Comparison of ENCODE assay signal across 18 cellular contexts in the genomic region with DNA sequence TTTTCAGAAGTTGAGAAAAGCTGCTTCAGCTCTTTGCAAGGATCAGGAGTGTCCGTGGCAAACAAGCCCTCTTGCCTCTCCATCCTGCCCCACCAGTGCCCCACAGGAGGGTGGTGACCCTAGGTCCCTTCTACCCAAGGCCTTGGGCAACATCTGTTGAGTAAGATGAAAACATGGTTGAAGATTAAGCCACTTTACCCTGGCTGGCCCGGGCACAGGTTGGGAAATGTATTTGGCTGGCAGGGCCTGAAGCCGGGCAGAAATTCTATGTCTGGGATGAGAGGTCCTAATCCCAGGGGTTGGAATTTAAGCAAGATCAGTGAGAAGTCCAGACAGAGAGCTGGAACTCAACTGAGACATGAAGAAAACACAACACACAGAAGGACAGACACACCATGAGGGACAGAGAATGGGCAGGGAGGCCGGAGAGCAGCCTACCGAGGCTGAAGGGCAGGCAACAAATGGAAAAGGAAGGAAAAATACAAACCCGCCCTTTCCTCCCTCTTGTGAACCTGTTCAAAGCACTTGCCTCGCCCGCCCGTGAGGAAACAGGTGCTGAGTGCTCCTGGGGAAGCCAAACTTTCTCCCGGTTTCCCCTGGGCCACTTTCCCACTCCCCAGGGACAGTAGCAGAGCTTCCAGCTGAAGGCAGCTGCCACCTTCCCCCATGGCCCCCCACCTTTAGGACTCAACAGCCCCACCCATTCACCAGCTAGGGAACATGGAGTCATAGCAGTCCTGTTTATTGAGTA.
DNase-seq lines count a peak whose midpoint lies in the region; ATAC-seq, FAIRE-seq and TF ChIP-seq lines count a peak whose summit lies in the region.
"Had no signal": no experiment of that assay in that cellular context is flagged by ENCODE, and none has a peak within 500 bp of the region (broad histone marks: within the 10 kb centered on the region; RNA-seq: fewer than 3 reads in every experiment).

No MANE protein-coding gene starts in this region.

- H3K9me3 ChIP-seq in pancreas (no peaks in the 10 kb centered on the region), upper lobe of right lung (no peaks in the 10 kb centered on the region), SJCRH30 (replicated peaks) (no peaks in the 10 kb centered on the region)

- CTCF ChIA-PET in activated CD4-positive, alpha-beta T cell treated with anti-CD3 and anti-CD28 coated beads, Interleukin-2, amount 10 ng/mL, durations not matched to agents 7 days and 5 days (lab: Charles Lee) = no interaction called here

- H3K4me1 Mint-ChIP-seq in activated CD4-positive, alpha-beta T cell treated with anti-CD3 and anti-CD28 coated beads, Interleukin-2, amount 10 ng/mL, durations not matched to agents 7 days and 5 days = no peaks in the 10 kb centered on the region
- H3K4me1 Mint-ChIP-seq: activated naive CD4-positive, alpha-beta T cell treated with anti-CD3 and anti-CD28 coated beads, Interleukin-2, amount 10 ng/mL, durations not matched to agents 7 days and 5 days; CD4-positive, CD25-positive, alpha-beta regulatory T cell had no signal

- H3K9me3 Mint-ChIP-seq in activated CD4-positive, alpha-beta T cell treated with anti-CD3 and anti-CD28 coated beads, Interleukin-2, amount 10 ng/mL, durations not matched to agents 7 days and 5 days = no peaks in the 10 kb centered on the region
- H3K9me3 Mint-ChIP-seq: activated naive CD4-positive, alpha-beta T cell treated with anti-CD3 and anti-CD28 coated beads, Interleukin-2, amount 10 ng/mL, durations not matched to agents 7 days and 5 days; CD4-positive, CD25-positive, alpha-beta regulatory T cell; neural progenitor cell had no signal

- DNase-seq in DMS153 (lab: John Stamatoyannopoulos, UW) (peak; percentile 13), DMS153 treated with DMSO at 0.1 percent for 48 hours (lab: John Stamatoyannopoulos, UW; ENCODE audit: unreplicated experiment) (no peak), Right ventricle myocardium superior (peak; percentile 54), pancreas (peak in 1 of 6 donors; percentile 32), upper lobe of right lung (peak; percentile 84), SJCRH30 (no peak)
- DNase-seq in activated CD4-positive, alpha-beta T cell treated with anti-CD3 and anti-CD28 coated beads, Interleukin-2, amount 10 ng/mL, durations not matched to agents 7 days and 5 days = no peak
- DNase-seq: activated naive CD4-positive, alpha-beta T cell treated with anti-CD3 and anti-CD28 coated beads, Interleukin-2, amount 10 ng/mL, durations not matched to agents 7 days and 5 days; CD4-positive, CD25-positive, alpha-beta regulatory T cell; cerebellar nuclear complex; EL; hippocampal formation; NCI-H2227 treated with DMSO at 0.1 percent for 48 hours had no signal

- H3K4me3 Mint-ChIP-seq in activated CD4-positive, alpha-beta T cell treated with anti-CD3 and anti-CD28 coated beads, Interleukin-2, amount 10 ng/mL, durations not matched to agents 7 days and 5 days = no peak overlapping the region
- H3K4me3 Mint-ChIP-seq: activated naive CD4-positive, alpha-beta T cell treated with anti-CD3 and anti-CD28 coated beads, Interleukin-2, amount 10 ng/mL, durations not matched to agents 7 days and 5 days; CD4-positive, CD25-positive, alpha-beta regulatory T cell; neural progenitor cell had no signal

- no peaks in the 10 kb centered on the region for H3K36me3 Mint-ChIP-seq in activated CD4-positive, alpha-beta T cell treated with anti-CD3 and anti-CD28 coated beads, Interleukin-2, amount 10 ng/mL, durations not matched to agents 7 days and 5 days (ENCODE audit: low read depth)
- H3K36me3 Mint-ChIP-seq: activated naive CD4-positive, alpha-beta T cell treated with anti-CD3 and anti-CD28 coated beads, Interleukin-2, amount 10 ng/mL, durations not matched to agents 7 days and 5 days; CD4-positive, CD25-positive, alpha-beta regulatory T cell; neural progenitor cell had no signal

- H3K27me3 ChIP-seq in pancreas (no peaks in the 10 kb centered on the region), upper lobe of right lung (no peaks in the 10 kb centered on the region), SJCRH30 (peaks cover 16% of the 10 kb centered on the region)

- peaks cover 43 to 58% (median 44%) of the 10 kb centered on the region in 3 donors for H3K4me1 ChIP-seq in pancreas
- peaks cover 100% of the 10 kb centered on the region for H3K4me1 ChIP-seq in upper lobe of right lung
- no peaks in the 10 kb centered on the region for H3K4me1 ChIP-seq in SJCRH30

- no peak overlapping the region for H3K27ac Mint-ChIP-seq in activated CD4-positive, alpha-beta T cell treated with anti-CD3 and anti-CD28 coated beads, Interleukin-2, amount 10 ng/mL, durations not matched to agents 7 days and 5 days
- H3K27ac Mint-ChIP-seq: activated naive CD4-positive, alpha-beta T cell treated with anti-CD3 and anti-CD28 coated beads, Interleukin-2, amount 10 ng/mL, durations not matched to agents 7 days and 5 days; CD4-positive, CD25-positive, alpha-beta regulatory T cell; neural progenitor cell had no signal

- 49 to 56% methylated on average over 10 of the region's 10 CpGs for WGBS in pancreas, 2 donors

- intact Hi-C loops in Right ventricle myocardium superior (cut with DNase I) (no loop called here), pancreas (cut with DNase I) (no loop called here), upper lobe of right lung (cut with DNase I) (no loop called here)

- peaks cover 0 to 35% (median 11%) of the 10 kb centered on the region in 3 donors for H3K36me3 ChIP-seq in pancreas
- H3K36me3 ChIP-seq in upper lobe of right lung = peaks cover 34% of the 10 kb centered on the region
- no peaks in the 10 kb centered on the region for H3K36me3 ChIP-seq in SJCRH30
- H3K36me3 ChIP-seq: neural progenitor cell had no signal

- POLR2A ChIA-PET in activated CD4-positive, alpha-beta T cell treated with anti-CD3 and anti-CD28 coated beads, Interleukin-2, amount 10 ng/mL, durations not matched to agents 7 days and 5 days (lab: Charles Lee) = no interaction called here

- no peak overlapping the region for H3K4me3 ChIP-seq in pancreas
- H3K4me3 ChIP-seq in upper lobe of right lung = no peak overlapping the region
- no peak overlapping the region for H3K4me3 ChIP-seq in SJCRH30
- H3K4me3 ChIP-seq: neural progenitor cell had no signal

- TF ChIP-seq CTCF in pancreas (IDR thresholded peaks at IDR 0.05) = no peak
- no peak for TF ChIP-seq CTCF in upper lobe of right lung (IDR thresholded peaks at IDR 0.05)

- peaks cover 2% of the 10 kb centered on the region for H3K27me3 Mint-ChIP-seq in activated CD4-positive, alpha-beta T cell treated with anti-CD3 and anti-CD28 coated beads, Interleukin-2, amount 10 ng/mL, durations not matched to agents 7 days and 5 days
- H3K27me3 Mint-ChIP-seq: CD4-positive, CD25-positive, alpha-beta regulatory T cell had no signal

- no peak for ATAC-seq in Right ventricle myocardium superior (ENCODE audit: poor library complexity)
- ATAC-seq in pancreas = peak in 2 of 4 donors; percentile 11
- ATAC-seq in upper lobe of right lung = peak; percentile 53
- ATAC-seq in HG03135 (IDR thresholded peaks at IDR 0.05; ENCODE audit: unreplicated experiment) = no peak
- ATAC-seq: esophagus mucosa had no signal

- FAIRE-seq in pancreas (lab: Jason Lieb, UNC) = no peak
- FAIRE-seq: GM12892 had no signal

- H3K27ac ChIP-seq in pancreas = peak overlapping the region; percentile 16 to 68 (median 41)
- H3K27ac ChIP-seq in upper lobe of right lung = peak overlapping the region; percentile 80
- H3K27ac ChIP-seq in SJCRH30 = no peak overlapping the region
- H3K27ac ChIP-seq: 22Rv1, neural progenitor cell had no signal

Comparison
In these comparisons a context has a peak if more than half of its experiments do, and no peak if none do; other contexts are left out.
1. DNase-seq: peak in DMS153 (single experiment), Right ventricle myocardium superior (single experiment) and upper lobe of right lung (single experiment); none in DMS153 treated with DMSO at 0.1 percent for 48 hours (single experiment), activated CD4-positive, alpha-beta T cell treated with anti-CD3 and anti-CD28 coated beads, Interleukin-2, amount 10 ng/mL, durations not matched to agents 7 days and 5 days (single experiment) and SJCRH30 (0 of 2).